13 cellular contexts compared by ENCODE assay signal in the genomic region with DNA sequence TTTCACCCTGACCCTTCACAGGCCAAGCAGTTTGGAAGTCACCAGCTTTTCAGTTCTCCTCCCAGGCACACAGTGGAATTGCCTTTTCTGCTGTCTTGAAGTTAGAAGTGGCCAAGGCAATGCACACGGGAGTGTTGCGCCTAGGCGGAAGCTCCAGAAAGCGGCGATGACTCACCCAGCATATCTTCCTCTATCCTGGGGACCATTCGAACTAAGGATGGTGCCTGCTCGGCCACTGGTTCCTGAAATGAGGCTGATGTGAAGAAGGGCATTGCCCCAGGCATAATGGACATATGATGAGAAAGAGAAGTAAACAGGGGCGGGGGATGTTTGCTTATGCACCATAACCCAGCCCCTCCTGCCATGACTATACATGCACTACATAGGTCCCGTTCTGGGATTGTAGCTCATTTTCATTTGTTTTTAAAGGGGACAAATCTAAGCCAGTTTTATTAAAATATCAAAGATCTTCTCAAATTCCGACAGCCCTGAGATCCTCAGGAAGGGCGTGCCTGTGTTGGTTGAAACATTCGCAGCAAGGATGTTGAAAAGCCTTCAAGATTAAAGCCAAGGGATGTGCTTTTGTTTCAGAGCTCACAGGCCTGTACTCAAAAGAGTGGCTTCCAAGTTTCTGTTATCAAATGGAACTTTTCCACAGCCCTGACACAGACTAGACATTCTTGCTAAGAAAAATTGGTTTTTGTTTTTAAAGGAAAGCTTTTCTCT.
A peak's percentile ranks its signal among the peaks of the same experiment; 100 is the strongest.
DNase-seq lines count a peak whose midpoint lies in the region; ATAC-seq and TF ChIP-seq lines count a peak whose summit lies in the region.
"Had no signal": no experiment of that assay in that cellular context is flagged by ENCODE, and none has a peak within 500 bp of the region (broad histone marks: within the 10 kb centered on the region; RNA-seq: fewer than 3 reads in every experiment).

No MANE protein-coding gene starts in this region.

- ATAC-seq in stimulated activated naive CD8-positive, alpha-beta T cell treated with anti-CD3 and anti-CD28 coated beads, Interleukin-15, Interleukin-2, amounts not matched to agents 100 U/mL and 50 U/mL, for 24 hours, result no peak
- ATAC-seq in memory B cell (ENCODE audit: low read depth) (no peak), GM21717 (IDR thresholded peaks at IDR 0.05; ENCODE audit: unreplicated experiment) (no peak)
- ATAC-seq: activated naive CD8-positive, alpha-beta T cell treated with anti-CD3 and anti-CD28 coated beads, Interleukin-2, amount 50 U/mL, for 24 hours had no signal

- no peaks in the 10 kb centered on the region for H3K9me3 Mint-ChIP-seq in stimulated activated naive CD8-positive, alpha-beta T cell treated with anti-CD3 and anti-CD28 coated beads, Interleukin-15, Interleukin-2, amounts not matched to agents 100 ng/mL and 50 ng/mL, for 24 hours
- H3K9me3 Mint-ChIP-seq in endodermal cell, result no peaks in the 10 kb centered on the region
- H3K9me3 Mint-ChIP-seq in memory B cell, result no peaks in the 10 kb centered on the region
- H3K9me3 Mint-ChIP-seq: activated naive CD8-positive, alpha-beta T cell treated with anti-CD3 and anti-CD28 coated beads, Interleukin-2, amount 50 U/mL, for 24 hours had no signal

- H3K27me3 Mint-ChIP-seq in stimulated activated naive CD8-positive, alpha-beta T cell treated with anti-CD3 and anti-CD28 coated beads, Interleukin-15, Interleukin-2, amounts not matched to agents 100 ng/mL and 50 ng/mL, for 24 hours, result peaks cover 7% of the 10 kb centered on the region
- H3K27me3 Mint-ChIP-seq in endodermal cell (ENCODE audit: insufficient read depth) (peaks cover 12% of the 10 kb centered on the region), memory B cell (no peaks in the 10 kb centered on the region)

- H3K9ac ChIP-seq in endodermal cell (ENCODE audit: extremely low read depth, low read length, poor library complexity, severe bottlenecking), result no peak overlapping the region

- H3K4me3 ChIP-seq in endodermal cell (ENCODE audit: low read length), result no peak overlapping the region

- DNase-seq in stimulated activated naive CD8-positive, alpha-beta T cell treated with anti-CD3 and anti-CD28 coated beads, Interleukin-15, Interleukin-2, amounts not matched to agents 100 U/mL and 50 U/mL, for 24 hours, result no peak
- DNase-seq in endodermal cell (peak; percentile 21), memory B cell (ENCODE audit: low spot score in 2 of 2) (no peak), SK-N-DZ (ENCODE audit: low spot score) (no peak), GM10266 (ENCODE audit: extremely low spot score) (no peak)
- DNase-seq in activated CD4-positive, alpha-beta T cell treated with anti-CD3 and anti-CD28 coated beads, Interleukin-2, amount 50 U/mL, for 48 hours, result no peak
- DNase-seq: activated CD4-positive, alpha-beta T cell treated with anti-CD3 and anti-CD28 coated beads, Interleukin-2, amount 50 U/mL, for 4 hours; activated naive CD8-positive, alpha-beta T cell treated with anti-CD3 and anti-CD28 coated beads, Interleukin-2, amount 50 U/mL, for 24 hours; DND-41; IMR-90; NCI-H2107 had no signal

- peaks cover 29% of the 10 kb centered on the region for H3K4me1 Mint-ChIP-seq in stimulated activated naive CD8-positive, alpha-beta T cell treated with anti-CD3 and anti-CD28 coated beads, Interleukin-15, Interleukin-2, amounts not matched to agents 100 ng/mL and 50 ng/mL, for 24 hours (ENCODE audit: low read depth)
- H3K4me1 Mint-ChIP-seq in endodermal cell, result peaks cover 20% of the 10 kb centered on the region
- H3K4me1 Mint-ChIP-seq in memory B cell, result peaks cover 45% of the 10 kb centered on the region

- 91 to 95% methylated on average over 10 to 12 of the region's 12 CpGs for WGBS in endodermal cell (ENCODE audit: insufficient coverage in 1 of 2, insufficient read length in 1 of 2), 2 experiments

- no peaks in the 10 kb centered on the region for H3K27me3 ChIP-seq in endodermal cell (ENCODE audit: control insufficient read depth, insufficient read depth, low read length, poor library complexity, severe bottlenecking)

- no peak for TF ChIP-seq CTCF in endodermal cell (conservative IDR thresholded peaks at IDR 0.05)
- TF ChIP-seq CTCF in GM10266 (IDR thresholded peaks at IDR 0.05; ENCODE audit: control insufficient read depth, insufficient read depth, low read depth, missing control alignments), result no peak

- no peak overlapping the region for H3K4me3 Mint-ChIP-seq in stimulated activated naive CD8-positive, alpha-beta T cell treated with anti-CD3 and anti-CD28 coated beads, Interleukin-15, Interleukin-2, amounts not matched to agents 100 ng/mL and 50 ng/mL, for 24 hours
- no peak overlapping the region for H3K4me3 Mint-ChIP-seq in endodermal cell
- peak overlapping the region; percentile 21 for H3K4me3 Mint-ChIP-seq in memory B cell
- H3K4me3 Mint-ChIP-seq: activated naive CD8-positive, alpha-beta T cell treated with anti-CD3 and anti-CD28 coated beads, Interleukin-2, amount 50 U/mL, for 24 hours had no signal

- H3K36me3 Mint-ChIP-seq in stimulated activated naive CD8-positive, alpha-beta T cell treated with anti-CD3 and anti-CD28 coated beads, Interleukin-15, Interleukin-2, amounts not matched to agents 100 ng/mL and 50 ng/mL, for 24 hours (ENCODE audit: low read depth), result no peaks in the 10 kb centered on the region
- H3K36me3 Mint-ChIP-seq in endodermal cell (ENCODE audit: low read depth) (no peaks in the 10 kb centered on the region), memory B cell (no peaks in the 10 kb centered on the region)

- no peaks in the 10 kb centered on the region for H3K9me3 ChIP-seq in endodermal cell (ENCODE audit: control insufficient read depth, low read length)

- H3K4me1 ChIP-seq in endodermal cell (ENCODE audit: control insufficient read depth, insufficient read depth, low read length), result peaks cover 7% of the 10 kb centered on the region

- no peak overlapping the region for H3K27ac ChIP-seq in endodermal cell (ENCODE audit: low read depth, low read length)

- no peaks in the 10 kb centered on the region for H3K36me3 ChIP-seq in endodermal cell (ENCODE audit: control insufficient read depth, insufficient read depth, low read length)

- H3K27ac Mint-ChIP-seq in stimulated activated naive CD8-positive, alpha-beta T cell treated with anti-CD3 and anti-CD28 coated beads, Interleukin-15, Interleukin-2, amounts not matched to agents 100 ng/mL and 50 ng/mL, for 24 hours, result peak overlapping the region; percentile 12
- H3K27ac Mint-ChIP-seq in endodermal cell, result no peak overlapping the region
- no peak overlapping the region for H3K27ac Mint-ChIP-seq in memory B cell
- H3K27ac Mint-ChIP-seq: activated naive CD8-positive, alpha-beta T cell treated with anti-CD3 and anti-CD28 coated beads, Interleukin-2, amount 50 U/mL, for 24 hours had no signal
